Comparison of ENCODE assay signal across 8 cellular contexts in genomic region chr9:73200694-73201432, GRCh38. TPM values are rescaled to one million over a fixed set of nuclear protein-coding genes. Genes with fewer than 3 reads are reported as not detected.
DNase-seq lines count a peak whose midpoint lies in the region; ATAC-seq, FAIRE-seq and TF ChIP-seq lines count a peak whose summit lies in the region.
"Had no signal": no experiment of that assay in that cellular context is flagged by ENCODE, and none has a peak within 500 bp of the region (broad histone marks: within the 10 kb centered on the region; RNA-seq: fewer than 3 reads in every experiment).

No MANE protein-coding gene starts in this region.

- POLR2A ChIA-PET in GM10248 (lab: Yijun Ruan, JAX) (no interaction called here), OCI-LY7 (lab: Charles Lee) (no interaction called here)

- H4K20me1 ChIP-seq in OCI-LY7 (ENCODE audit: insufficient read depth, low read length): no peaks in the 10 kb centered on the region

- peaks cover 2% of the 10 kb centered on the region for H3K4me1 Mint-ChIP-seq in progenitor cell of endocrine pancreas (ENCODE audit: low read depth)

- no peak overlapping the region for H2AFZ ChIP-seq in OCI-LY7 (ENCODE audit: low read length)

- H3K9me3 ChIP-seq in OCI-LY7 (ENCODE audit: low read length): no peaks in the 10 kb centered on the region

- BruUV-seq in OCI-LY7 (replicated peaks; lab: Mats Ljungman, UMichigan): no TSS peak

- H3K9me2 ChIP-seq in OCI-LY7 (ENCODE audit: insufficient read depth, low read length): no peaks in the 10 kb centered on the region

- no peak overlapping the region for H3K4me3 ChIP-seq in OCI-LY7 (ENCODE audit: low read depth, low read length, poor library complexity, severe bottlenecking)

- H3K36me3 Mint-ChIP-seq in progenitor cell of endocrine pancreas (ENCODE audit: insufficient read depth): no peaks in the 10 kb centered on the region

- no peak overlapping the region for H3K27ac Mint-ChIP-seq in progenitor cell of endocrine pancreas
- H3K27ac Mint-ChIP-seq: T-helper 1 cell treated with Interleukin-12 subunit alpha and Interleukin-12 subunit beta and Interleukin-4 antibody, amounts not matched to agents 30 μg/mL and 1 μg/mL, for 36 hours had no signal

- no peak overlapping the region for H3K27ac ChIP-seq in OCI-LY7 (ENCODE audit: low read depth, low read length, poor library complexity, severe bottlenecking)

- CTCF ChIA-PET in GM10248 (lab: Yijun Ruan, JAX): interaction anchor here (0.7 to 3.6 kb wide), 27 partner anchors 10 to 1443 kb away, joined by 3 to 22 read pairs (median 4); no protein-coding TSS in a partner anchor
- CTCF ChIA-PET in OCI-LY7 (lab: Charles Lee; ENCODE audit: unreplicated experiment): no interaction called here

- H3K27me3 Mint-ChIP-seq in progenitor cell of endocrine pancreas: peaks cover 22% of the 10 kb centered on the region

- ATAC-seq in HG03066 (IDR thresholded peaks at IDR 0.05; ENCODE audit: low read depth, unreplicated experiment): peak; percentile 54

- H3K36me3 ChIP-seq in OCI-LY7 (ENCODE audit: insufficient read depth, low read length): no peaks in the 10 kb centered on the region

- H3K4me3 Mint-ChIP-seq in progenitor cell of endocrine pancreas (ENCODE audit: low read depth): no peak overlapping the region
- H3K4me3 Mint-ChIP-seq: T-helper 1 cell treated with Interleukin-12 subunit alpha and Interleukin-12 subunit beta and Interleukin-4 antibody, amounts not matched to agents 30 μg/mL and 1 μg/mL, for 36 hours had no signal

- no peaks in the 10 kb centered on the region for H3K4me1 ChIP-seq in OCI-LY7 (ENCODE audit: insufficient read depth, low read length, poor library complexity, severe bottlenecking)

- peak; percentile 12 for DNase-seq in GM10248 (ENCODE audit: extremely low spot score)
- peak; percentile 41 for DNase-seq in OCI-LY7 (ENCODE audit: low spot score)
- no peak for DNase-seq in progenitor cell of endocrine pancreas (ENCODE audit: low spot score, unreplicated experiment)
- DNase-seq in GM19238 (ENCODE audit: insufficient read length, low spot score): no peak
- no peak for DNase-seq in NCI-H1048 (lab: John Stamatoyannopoulos, UW)

- intact Hi-C loops in OCI-LY7 (cut with micrococcal nuclease; ENCODE audit: unreplicated experiment): loop anchor here (5.0 kb wide), 1 partner anchor 1371 kb away; no protein-coding TSS in a partner anchor

- no peaks in the 10 kb centered on the region for H3K9me3 Mint-ChIP-seq in progenitor cell of endocrine pancreas (ENCODE audit: low read depth)
- H3K9me3 Mint-ChIP-seq: T-helper 1 cell treated with Interleukin-12 subunit alpha and Interleukin-12 subunit beta and Interleukin-4 antibody, amounts not matched to agents 30 μg/mL and 1 μg/mL, for 36 hours had no signal

- FAIRE-seq in endometrium (lab: Jason Lieb, UNC): peak; percentile 69

- no peaks in the 10 kb centered on the region for H3K79me2 ChIP-seq in OCI-LY7 (ENCODE audit: insufficient read depth, low read depth, low read length)

- peak; percentile 22 for TF ChIP-seq CTCF in GM10248 (IDR thresholded peaks at IDR 0.05; ENCODE audit: control extremely low read depth, extremely low read depth, low read depth, missing control alignments)
- peak; percentile 80 for TF ChIP-seq CTCF in OCI-LY7 (conservative IDR thresholded peaks at IDR 0.05; ENCODE audit: low read length)
- peak; percentile 67 for TF ChIP-seq CTCF in progenitor cell of endocrine pancreas (IDR thresholded peaks at IDR 0.05; ENCODE audit: unreplicated experiment)

- H3K4me2 ChIP-seq in OCI-LY7 (ENCODE audit: low read length): no peak overlapping the region

RNA-seq across cellular contexts. Expression of gene ANXA1, which starts 49.2 kb away (rescaled TPM):
- not detected in 2 replicates for total RNA-seq in OCI-LY7 (2014; rRNA removed; shearing (Covaris generic))
- total RNA-seq in OCI-LY7 (2022): not detected in 2 replicates
- total RNA-seq in progenitor cell of endocrine pancreas: 1.1 and 3.1 TPM in 2 replicates

Comparison
In these comparisons a context has a peak if more than half of its experiments do, and no peak if none do; other contexts are left out.
1. DNase-seq: peak in GM10248 (single experiment) and OCI-LY7 (single experiment); none in progenitor cell of endocrine pancreas (single experiment), GM19238 (single experiment) and NCI-H1048 (single experiment).
2. CTCF ChIP-seq: peak in every context shown above with its lines; median percentile 80 in OCI-LY7; 67 in progenitor cell of endocrine pancreas; 22 in GM10248.